ENCODE assay signal across 30 cellular contexts in the genomic region with DNA sequence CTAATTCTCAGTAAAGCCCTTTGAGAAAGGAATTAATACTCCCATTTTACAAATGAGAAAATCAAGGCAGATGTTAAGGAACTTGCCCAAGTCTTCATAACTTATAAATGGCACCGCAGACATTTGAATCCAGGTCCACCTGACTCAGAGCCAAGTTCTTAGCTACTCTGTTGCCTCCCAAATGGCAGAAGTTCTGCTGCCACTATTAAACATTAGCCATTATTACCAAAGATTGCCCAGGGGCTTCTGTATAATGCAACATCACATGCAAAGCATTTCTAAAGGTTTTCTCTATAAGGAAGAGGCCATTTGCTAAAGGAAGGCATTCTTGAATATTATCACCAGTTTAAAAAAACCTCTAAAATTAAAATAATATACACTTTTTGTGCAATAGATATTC. TPM values are rescaled to one million over a fixed set of nuclear protein-coding genes. Genes with fewer than 3 reads are reported as not detected.
"Had no signal": no experiment of that assay in that cellular context is flagged by ENCODE, and none has a peak within 500 bp of the region (broad histone marks: within the 10 kb centered on the region; RNA-seq: fewer than 3 reads in every experiment).

No MANE protein-coding gene starts in this region.

- H3K27me3 ChIP-seq: esophagus squamous epithelium, ovary, thyroid gland, upper lobe of right lung had no signal

- DNase-seq: activated CD4-positive, alpha-beta memory T cell treated with anti-CD3 and anti-CD28 coated beads, Interleukin-2, amount 10 ng/mL, durations not matched to agents 7 days and 5 days; activated CD4-positive, alpha-beta T cell treated with anti-CD3 and anti-CD28 coated beads, Interleukin-2, amount 10 ng/mL, durations not matched to agents 24 days and 14 days; activated gamma-delta T cell; activated naive CD4-positive, alpha-beta T cell treated with anti-CD3 and anti-CD28 coated beads, Interleukin-2, amount 50 U/mL, for 16 hours; activated naive CD8-positive, alpha-beta T cell treated with anti-CD3 and anti-CD28 coated beads, Interleukin-2, amount 50 U/mL, for 24 hours; activated T-cell treated with anti-CD3 and anti-CD28 coated beads for 4 hours; anterior cingulate cortex; central memory CD4-positive, alpha-beta T cell; effector memory CD8-positive, alpha-beta T cell; esophagus squamous epithelium; immature natural killer cell; left ventricle myocardium inferior; ovary; psoas muscle; right cardiac atrium; stimulated activated CD4-positive, alpha-beta T cell treated with anti-CD3 and anti-CD28 coated beads, Interleukin-12 subunit alpha, Interleukin-12 subunit beta, amount 100 ng/mL, for 4 hours; stimulated activated CD4-positive, alpha-beta T cell treated with anti-CD3 and anti-CD28 coated beads, Interleukin-4, amount 100 ng/mL, for 4 hours; stimulated activated naive CD8-positive, alpha-beta T cell treated with anti-CD3 and anti-CD28 coated beads, Interleukin-15, Interleukin-2, amounts not matched to agents 100 U/mL and 50 U/mL, for 24 hours; substantia nigra; T-cell; thyroid gland; upper lobe of right lung had no signal

- H3K27ac ChIP-seq: esophagus squamous epithelium, left ventricle myocardium inferior, neutrophil, ovary, psoas muscle, thyroid gland, upper lobe of right lung, VCaP had no signal

- H3K4me3 Mint-ChIP-seq: activated CD4-positive, alpha-beta memory T cell treated with anti-CD3 and anti-CD28 coated beads, Interleukin-2, amount 10 ng/mL, durations not matched to agents 7 days and 5 days; activated CD4-positive, alpha-beta T cell treated with anti-CD3 and anti-CD28 coated beads, Interleukin-2, amount 10 ng/mL, durations not matched to agents 24 days and 14 days; activated naive CD8-positive, alpha-beta T cell treated with anti-CD3 and anti-CD28 coated beads, Interleukin-2, amount 50 U/mL, for 24 hours; brain; effector memory CD8-positive, alpha-beta T cell; immature natural killer cell; natural killer cell treated with Interleukin-12 subunit alpha and Interleukin-12 subunit beta and Interleukin-15 and Interleukin-18, amount 100 ng/mL, for 72 hours; T-cell; T-helper 2 cell treated with Interferon-gamma antibody and Interleukin-4, amounts not matched to agents 5 μg/mL and 100 μg/mL, for 36 hours had no signal

- H3K9me3 Mint-ChIP-seq: activated CD4-positive, alpha-beta memory T cell treated with anti-CD3 and anti-CD28 coated beads, Interleukin-2, amount 10 ng/mL, durations not matched to agents 7 days and 5 days; activated CD4-positive, alpha-beta T cell treated with anti-CD3 and anti-CD28 coated beads, Interleukin-2, amount 10 ng/mL, durations not matched to agents 24 days and 14 days; activated naive CD8-positive, alpha-beta T cell treated with anti-CD3 and anti-CD28 coated beads, Interleukin-2, amount 50 U/mL, for 24 hours; brain; effector memory CD8-positive, alpha-beta T cell; immature natural killer cell; natural killer cell treated with Interleukin-12 subunit alpha and Interleukin-12 subunit beta and Interleukin-15 and Interleukin-18, amount 100 ng/mL, for 72 hours; T-cell; T-helper 2 cell treated with Interferon-gamma antibody and Interleukin-4, amounts not matched to agents 5 μg/mL and 100 μg/mL, for 36 hours had no signal

- H3K9me3 ChIP-seq: esophagus squamous epithelium, left ventricle myocardium inferior, neutrophil, ovary, psoas muscle, thyroid gland, upper lobe of right lung had no signal

- H3K27ac Mint-ChIP-seq: activated CD4-positive, alpha-beta memory T cell treated with anti-CD3 and anti-CD28 coated beads, Interleukin-2, amount 10 ng/mL, durations not matched to agents 7 days and 5 days; activated naive CD8-positive, alpha-beta T cell treated with anti-CD3 and anti-CD28 coated beads, Interleukin-2, amount 50 U/mL, for 24 hours; effector memory CD8-positive, alpha-beta T cell; immature natural killer cell; natural killer cell treated with Interleukin-12 subunit alpha and Interleukin-12 subunit beta and Interleukin-15 and Interleukin-18, amount 100 ng/mL, for 72 hours; T-cell; T-helper 2 cell treated with Interferon-gamma antibody and Interleukin-4, amounts not matched to agents 5 μg/mL and 100 μg/mL, for 36 hours had no signal

- H3K4me1 Mint-ChIP-seq: immature natural killer cell had no signal

- H3K4me3 ChIP-seq: esophagus squamous epithelium, left ventricle myocardium inferior, ovary, psoas muscle, thyroid gland, upper lobe of right lung had no signal

- H3K36me3 ChIP-seq: esophagus squamous epithelium, left ventricle myocardium inferior, neutrophil, ovary, thyroid gland, upper lobe of right lung had no signal

- H3K36me3 Mint-ChIP-seq: brain; immature natural killer cell; natural killer cell treated with Interleukin-12 subunit alpha and Interleukin-12 subunit beta and Interleukin-15 and Interleukin-18, amount 100 ng/mL, for 72 hours; T-cell had no signal

- ATAC-seq: activated naive CD8-positive, alpha-beta T cell treated with anti-CD3 and anti-CD28 coated beads, Interleukin-2, amount 50 U/mL, for 24 hours; effector memory CD8-positive, alpha-beta T cell; natural killer cell treated with Interleukin-12 subunit alpha and Interleukin-12 subunit beta and Interleukin-15 and Interleukin-18, amount 100 ng/mL, for 72 hours; psoas muscle; right cardiac atrium; stimulated activated naive CD8-positive, alpha-beta T cell treated with anti-CD3 and anti-CD28 coated beads, Interleukin-15, Interleukin-2, amounts not matched to agents 100 U/mL and 50 U/mL, for 24 hours; T-cell; upper lobe of right lung had no signal

- H3K4me1 ChIP-seq: left ventricle myocardium inferior, psoas muscle, thyroid gland, upper lobe of right lung had no signal

RNA-seq across cellular contexts. Expression of gene TPD52L3, which starts 28.3 kb away (rescaled TPM):
- total RNA-seq: activated CD4-positive, alpha-beta memory T cell treated with anti-CD3 and anti-CD28 coated beads, Interleukin-2, amount 10 ng/mL, durations not matched to agents 7 days and 5 days; activated CD4-positive, alpha-beta T cell treated with anti-CD3 and anti-CD28 coated beads, Interleukin-2, amount 10 ng/mL, durations not matched to agents 24 days and 14 days; dermis blood vessel endothelial cell; endothelial cell of umbilical vein; esophagus squamous epithelium; kidney epithelial cell; left ventricle myocardium inferior; natural killer cell treated with Interleukin-12 subunit alpha and Interleukin-12 subunit beta and Interleukin-15 and Interleukin-18, amount 100 ng/mL, for 72 hours; ovary; psoas muscle; right cardiac atrium; T-cell; upper lobe of right lung had no signal
- polyA plus RNA-seq: endothelial cell of umbilical vein, immature natural killer cell, ovary, psoas muscle, right cardiac atrium had no signal
